ENCODE assay signal across 17 cellular contexts in the genomic region with DNA sequence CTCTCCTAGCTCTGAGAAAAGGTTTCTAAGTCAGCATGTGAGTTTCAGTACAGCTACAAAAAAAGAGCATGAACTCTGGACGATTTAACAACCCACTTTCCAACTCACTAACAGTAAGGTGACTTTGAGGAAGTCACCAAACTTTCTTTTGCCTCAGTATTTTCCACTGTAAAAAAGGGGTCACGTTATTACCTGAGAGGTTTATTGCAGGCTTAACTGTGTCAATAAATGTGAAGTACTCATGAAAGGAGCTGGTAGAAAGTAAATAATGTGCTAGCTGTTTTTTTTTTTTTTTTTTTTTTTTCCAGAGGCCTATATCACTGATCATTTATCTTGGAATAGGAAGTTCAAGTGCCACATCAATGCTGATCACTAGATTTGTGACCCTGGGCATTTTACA.
"Had no signal": no experiment of that assay in that cellular context is flagged by ENCODE, and none has a peak within 500 bp of the region (broad histone marks: within the 10 kb centered on the region; RNA-seq: fewer than 3 reads in every experiment).

No MANE protein-coding gene starts in this region.

- H3K9me3 ChIP-seq: right atrium auricular region, sigmoid colon, testis, tibial nerve had no signal

- H3K4me3 ChIP-seq: dorsolateral prefrontal cortex, right atrium auricular region, sigmoid colon, skin epidermis, testis, tibial nerve had no signal

- DNase-seq: cortex of kidney; dorsolateral prefrontal cortex; effector CD8-positive, alpha-beta T cell; foreskin melanocyte; head of caudate nucleus; hippocampal formation; natural killer cell; posterior cingulate gyrus; sigmoid colon; stimulated activated CD4-positive, alpha-beta T cell treated with anti-CD3 and anti-CD28 coated beads, Interleukin-2, amount 100 ng/mL, for 24 hours; stimulated activated CD4-positive, alpha-beta T cell treated with anti-CD3 and anti-CD28 coated beads, Interleukin-4, amount 100 ng/mL, for 4 hours; stimulated activated naive B cell treated with anti-CD40 and anti-IgM and Interleukin-4, amounts not matched to agents 10 μg/mL and 1 μg/mL and 100 μg/mL, for 72 hours; stimulated activated naive CD8-positive, alpha-beta T cell treated with anti-CD3 and anti-CD28 coated beads, Interleukin-15, amount 100 ng/mL, for 72 hours; testis had no signal

- H3K36me3 ChIP-seq: right atrium auricular region, sigmoid colon, tibial nerve had no signal

- ATAC-seq: natural killer cell; stimulated activated naive B cell treated with anti-CD40 and anti-IgM and Interleukin-4, amounts not matched to agents 10 μg/mL and 1 μg/mL and 100 μg/mL, for 72 hours; stimulated activated naive CD8-positive, alpha-beta T cell treated with anti-CD3 and anti-CD28 coated beads, Interleukin-15, amount 100 ng/mL, for 72 hours had no signal

- H3K4me1 ChIP-seq: right atrium auricular region, sigmoid colon had no signal
